ENCODE assay signal across 25 cellular contexts in genomic region chr1:6294080-6294867, GRCh38. TPM values are rescaled to one million over a fixed set of nuclear protein-coding genes. Genes with fewer than 3 reads are reported as not detected.
DNase-seq lines count a peak whose midpoint lies in the region; ATAC-seq and TF ChIP-seq lines count a peak whose summit lies in the region.
"Had no signal": no experiment of that assay in that cellular context is flagged by ENCODE, and none has a peak within 500 bp of the region (broad histone marks: within the 10 kb centered on the region; RNA-seq: fewer than 3 reads in every experiment).

No MANE protein-coding gene starts in this region.

- peaks cover 4% of the 10 kb centered on the region for H3K36me3 Mint-ChIP-seq in central memory CD8-positive, alpha-beta T cell (ENCODE audit: insufficient read depth)

- peak overlapping the region; percentile 51 for H3K27ac Mint-ChIP-seq in central memory CD8-positive, alpha-beta T cell (ENCODE audit: low read depth)
- H3K27ac Mint-ChIP-seq: activated B cell treated with CpG ODN at 0.5 μM for 24 hours had no signal

- intact Hi-C loops in Right ventricle myocardium superior (cut with DNase I): no loop called here
- intact Hi-C loops in cardiac septum (cut with DNase I): no loop called here
- intact Hi-C loops in mucosa of descending colon (cut with DNase I, micrococcal nuclease): no loop called here
- intact Hi-C loops in upper lobe of right lung (cut with DNase I): no loop called here

- TF ChIP-seq CTCF in mucosa of descending colon (IDR thresholded peaks at IDR 0.05) (no peak), upper lobe of right lung (IDR thresholded peaks at IDR 0.05) (no peak)

- no peaks in the 10 kb centered on the region for H3K9me3 ChIP-seq in mucosa of descending colon
- H3K9me3 ChIP-seq in upper lobe of right lung: no peaks in the 10 kb centered on the region
- H3K9me3 ChIP-seq: gastrocnemius medialis, SK-N-SH, uterus had no signal

- ATAC-seq in Right ventricle myocardium superior (ENCODE audit: poor library complexity) (peak; percentile 65), mucosa of descending colon (peak; percentile 47), upper lobe of right lung (peak; percentile 44)
- peak; percentile 85 for ATAC-seq in central memory CD8-positive, alpha-beta T cell (replicated peaks; ENCODE audit: extremely low read depth, poor library complexity, severe bottlenecking)

- H3K4me3 ChIP-seq in mucosa of descending colon: no peak overlapping the region
- no peak overlapping the region for H3K4me3 ChIP-seq in upper lobe of right lung
- H3K4me3 ChIP-seq: gastrocnemius medialis, uterus had no signal

- H3K9me3 Mint-ChIP-seq in central memory CD8-positive, alpha-beta T cell: no peaks in the 10 kb centered on the region
- H3K9me3 Mint-ChIP-seq: activated B cell treated with CpG ODN at 0.5 μM for 24 hours had no signal

- no peaks in the 10 kb centered on the region for H3K4me1 ChIP-seq in mucosa of descending colon (ENCODE audit: low read depth)
- H3K4me1 ChIP-seq in upper lobe of right lung: no peaks in the 10 kb centered on the region
- H3K4me1 ChIP-seq: uterus had no signal

- H3K4me3 Mint-ChIP-seq in central memory CD8-positive, alpha-beta T cell: peak overlapping the region; percentile 47
- H3K4me3 Mint-ChIP-seq: activated B cell treated with CpG ODN at 0.5 μM for 24 hours had no signal

- H3K36me3 ChIP-seq in mucosa of descending colon (ENCODE audit: low read depth) (no peaks in the 10 kb centered on the region), upper lobe of right lung (peaks cover 4% of the 10 kb centered on the region)
- H3K36me3 ChIP-seq: gastrocnemius medialis, uterus had no signal

- peaks cover 20% of the 10 kb centered on the region for H3K4me1 Mint-ChIP-seq in central memory CD8-positive, alpha-beta T cell

- DNase-seq in Right ventricle myocardium superior: no peak
- DNase-seq in cardiac septum (ENCODE audit: low spot score): no peak
- peak in 1 of 2 donors; percentile 27 for DNase-seq in central memory CD8-positive, alpha-beta T cell (ENCODE audit: low spot score in 2 of 2)
- DNase-seq in mucosa of descending colon: no peak
- DNase-seq in upper lobe of right lung: no peak
- no peak for DNase-seq in NCI-H774 (lab: John Stamatoyannopoulos, UW)
- no peak for DNase-seq in NCI-H510A treated with DMSO at 0.1 percent for 48 hours (lab: John Stamatoyannopoulos, UW)
- DNase-seq in OCI-M1 (lab: John Stamatoyannopoulos, UW): no peak
- DNase-seq: activated B cell treated with CpG ODN at 0.5 μM for 24 hours; activated naive CD4-positive, alpha-beta T cell treated with anti-CD3 and anti-CD28 coated beads, Interleukin-2, amount 50 U/mL, for 16 hours; activated T-cell treated with anti-CD3 and anti-CD28 coated beads, Interleukin-2, amount 50 U/mL, for 48 hours; anterior cingulate cortex; C1 segment of cervical spinal cord; erythroblast; gastrocnemius medialis; left cardiac atrium; midbrain; MM.1S; nucleus accumbens; SK-N-SH; stimulated activated CD4-positive, alpha-beta T cell treated with anti-CD3 and anti-CD28 coated beads, Interleukin-12 subunit alpha, Interleukin-12 subunit beta, amount 100 ng/mL, for 4 hours; substantia nigra; uterus had no signal

- H3K27me3 ChIP-seq in upper lobe of right lung: no peaks in the 10 kb centered on the region
- H3K27me3 ChIP-seq: gastrocnemius medialis, uterus had no signal

- H3K27me3 Mint-ChIP-seq in central memory CD8-positive, alpha-beta T cell: no peaks in the 10 kb centered on the region
- H3K27me3 Mint-ChIP-seq: activated B cell treated with CpG ODN at 0.5 μM for 24 hours had no signal

- no peak overlapping the region for H3K27ac ChIP-seq in upper lobe of right lung
- H3K27ac ChIP-seq: uterus had no signal

RNA-seq across cellular contexts. Expression of gene GPR153, which starts 33.4 kb away (rescaled TPM):
- total RNA-seq in Right ventricle myocardium superior: 12.5 TPM
- total RNA-seq in cardiac septum: 7.0 TPM
- 10 to 100 TPM; 20.2 to 28.3 (median 20.4) TPM for total RNA-seq in mucosa of descending colon
- 16.9 TPM for total RNA-seq in upper lobe of right lung

RNA-seq across cellular contexts. Expression of gene HES3, which starts 50.3 kb away (rescaled TPM):
- not detected for total RNA-seq in Right ventricle myocardium superior
- total RNA-seq in cardiac septum: not detected
- total RNA-seq in mucosa of descending colon: not detected
- total RNA-seq in upper lobe of right lung: not detected
- total RNA-seq: A673; activated B cell treated with CpG ODN at 0.5 μM for 24 hours; gastrocnemius medialis; left cardiac atrium; T-helper 2 cell treated with Interferon-gamma antibody and Interleukin-4, amounts not matched to agents 100 ng/mL and 5 ng/mL, for 36 hours; uterus had no signal

RNA-seq across cellular contexts. Expression of gene ICMT, which starts 58.5 kb away (rescaled TPM):
- total RNA-seq in Right ventricle myocardium superior: 48.8 TPM
- total RNA-seq in cardiac septum: 71.2 TPM
- total RNA-seq in mucosa of descending colon: 10 to 100 TPM; 50.4 to 72.3 (median 55.8) TPM
- 56.9 TPM for total RNA-seq in upper lobe of right lung
